ENCODE assay signal across 7 cellular contexts in the genomic region with DNA sequence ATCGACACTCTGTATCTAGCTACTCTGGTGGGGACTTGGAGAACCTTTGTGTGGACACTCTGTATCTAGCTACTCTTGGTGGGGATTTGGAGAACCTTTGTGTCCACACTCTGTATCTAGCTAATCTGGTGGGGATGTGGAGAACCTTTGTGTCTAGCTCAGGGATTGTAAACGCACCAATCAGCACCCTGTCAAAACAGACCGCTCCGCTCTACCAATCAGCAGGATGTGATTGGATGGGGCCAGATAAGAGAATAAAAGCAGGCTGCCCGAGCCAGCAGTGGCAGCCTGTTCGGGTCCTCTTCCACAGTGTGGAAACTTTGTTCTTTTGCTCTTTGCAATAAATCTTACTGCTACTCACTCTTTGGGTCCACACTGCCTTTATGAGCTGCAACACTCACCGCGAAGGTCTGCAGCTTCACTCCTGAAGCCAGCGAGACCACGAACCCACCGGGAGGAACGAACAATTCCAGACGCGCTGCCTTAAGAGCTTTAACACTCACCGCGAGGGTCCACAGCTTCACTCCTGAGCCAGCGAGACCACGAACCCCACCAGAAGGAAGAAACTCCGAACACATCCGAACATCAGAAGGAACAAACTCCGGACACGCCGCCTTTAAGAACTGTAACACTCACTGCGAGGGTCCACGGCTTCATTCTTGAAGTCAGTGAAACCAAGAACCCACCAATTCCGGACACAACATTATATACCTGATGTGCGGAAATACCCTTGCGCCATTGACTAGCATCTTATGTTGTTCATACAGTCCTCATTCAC. TPM values are rescaled to one million over a fixed set of nuclear protein-coding genes. Genes with fewer than 3 reads are reported as not detected.
DNase-seq lines count a peak whose midpoint lies in the region; ATAC-seq and TF ChIP-seq lines count a peak whose summit lies in the region.
"Not testable (repeated sequence)": the region's sequence is repeated elsewhere in the genome, so short reads cannot be mapped to it uniquely, and the experiment has no call there.

No MANE protein-coding gene starts in this region.

- H4K20me1 ChIP-seq in OCI-LY7 (ENCODE audit: insufficient read depth, low read length): not testable (repeated sequence)

- H3K9me3 Mint-ChIP-seq in activated CD4-positive, alpha-beta memory T cell treated with anti-CD3 and anti-CD28 coated beads, Interleukin-2, amount 10 ng/mL, durations not matched to agents 7 days and 5 days; activated naive CD4-positive, alpha-beta T cell treated with anti-CD3 and anti-CD28 coated beads, Interleukin-2, amount 10 ng/mL, durations not matched to agents 7 days and 5 days; neural crest cell; stimulated activated naive CD8-positive, alpha-beta T cell treated with anti-CD3 and anti-CD28 coated beads, Interleukin-15, amount 100 ng/mL, for 72 hours: not testable (repeated sequence)

- H3K27me3 Mint-ChIP-seq in activated CD4-positive, alpha-beta memory T cell treated with anti-CD3 and anti-CD28 coated beads, Interleukin-2, amount 10 ng/mL, durations not matched to agents 7 days and 5 days; activated naive CD4-positive, alpha-beta T cell treated with anti-CD3 and anti-CD28 coated beads, Interleukin-2, amount 10 ng/mL, durations not matched to agents 7 days and 5 days; neural crest cell (ENCODE audit: low read depth); stimulated activated naive CD8-positive, alpha-beta T cell treated with anti-CD3 and anti-CD28 coated beads, Interleukin-15, amount 100 ng/mL, for 72 hours: not testable (repeated sequence)

- not testable (repeated sequence) for TF ChIP-seq CTCF in OCI-LY7 (conservative IDR thresholded peaks at IDR 0.05; ENCODE audit: low read length); liver (IDR thresholded peaks at IDR 0.05; ENCODE audit: low read depth, low read length, missing input control); neural crest cell (conservative IDR thresholded peaks at IDR 0.05)

- H3K79me2 ChIP-seq in OCI-LY7 (ENCODE audit: insufficient read depth, low read depth, low read length): peaks cover 84% of the 10 kb centered on the region

- peaks cover 27% of the 10 kb centered on the region; the same call in 1 of the 2 replicates for H3K36me3 ChIP-seq in OCI-LY7 (ENCODE audit: insufficient read depth, low read length)
- not testable (repeated sequence) for H3K36me3 ChIP-seq in duodenal mucosa (ENCODE audit: control insufficient read depth in 1 of 2, insufficient read depth in 2 of 2, low read length in 2 of 2); liver (ENCODE audit: control insufficient read depth in 4 of 4, insufficient read depth in 3 of 4, low read depth in 1 of 4, low read length in 3 of 4)

- H3K9me3 ChIP-seq in OCI-LY7 (ENCODE audit: low read length); duodenal mucosa (ENCODE audit: control insufficient read depth in 1 of 2, low read length in 2 of 2); liver (ENCODE audit: control insufficient read depth in 4 of 4, low read length in 3 of 4): not testable (repeated sequence)

- peak overlapping the region; percentile 74 for H3K27ac ChIP-seq in OCI-LY7 (ENCODE audit: low read depth, low read length, poor library complexity, severe bottlenecking)
- H3K27ac ChIP-seq in duodenal mucosa (ENCODE audit: low read depth, low read length): not testable (repeated sequence)
- peak overlapping the region; percentile 86 to 95 for H3K27ac ChIP-seq in liver (ENCODE audit: low read depth in 1 of 2, low read length in 2 of 2)

- H3K4me3 Mint-ChIP-seq in activated CD4-positive, alpha-beta memory T cell treated with anti-CD3 and anti-CD28 coated beads, Interleukin-2, amount 10 ng/mL, durations not matched to agents 7 days and 5 days: peak overlapping the region; percentile 80
- H3K4me3 Mint-ChIP-seq in activated naive CD4-positive, alpha-beta T cell treated with anti-CD3 and anti-CD28 coated beads, Interleukin-2, amount 10 ng/mL, durations not matched to agents 7 days and 5 days: peak overlapping the region; percentile 73
- not testable (repeated sequence) for H3K4me3 Mint-ChIP-seq in neural crest cell
- peak overlapping the region; percentile 81 to 99 for H3K4me3 Mint-ChIP-seq in stimulated activated naive CD8-positive, alpha-beta T cell treated with anti-CD3 and anti-CD28 coated beads, Interleukin-15, amount 100 ng/mL, for 72 hours

- not testable (repeated sequence) for TF ChIP-seq RAD21 in liver (IDR thresholded peaks at IDR 0.05)

- H3K27ac Mint-ChIP-seq in activated CD4-positive, alpha-beta memory T cell treated with anti-CD3 and anti-CD28 coated beads, Interleukin-2, amount 10 ng/mL, durations not matched to agents 7 days and 5 days: peak overlapping the region; percentile 91
- H3K27ac Mint-ChIP-seq in activated naive CD4-positive, alpha-beta T cell treated with anti-CD3 and anti-CD28 coated beads, Interleukin-2, amount 10 ng/mL, durations not matched to agents 7 days and 5 days: peak overlapping the region; percentile 96
- H3K27ac Mint-ChIP-seq in neural crest cell (ENCODE audit: unreplicated experiment): peak overlapping the region; percentile 8
- peak overlapping the region; percentile 98 to 99 for H3K27ac Mint-ChIP-seq in stimulated activated naive CD8-positive, alpha-beta T cell treated with anti-CD3 and anti-CD28 coated beads, Interleukin-15, amount 100 ng/mL, for 72 hours

- peak overlapping the region; percentile 28 to 41 for H3K9ac ChIP-seq in duodenal mucosa (ENCODE audit: low read depth in 1 of 2, low read length in 2 of 2)
- H3K9ac ChIP-seq in liver (ENCODE audit: low read depth in 1 of 2, low read length in 2 of 2): peak overlapping the region; percentile 33 to 95

- H3K4me1 Mint-ChIP-seq in activated CD4-positive, alpha-beta memory T cell treated with anti-CD3 and anti-CD28 coated beads, Interleukin-2, amount 10 ng/mL, durations not matched to agents 7 days and 5 days: peaks cover 90% of the 10 kb centered on the region
- peaks cover 91% of the 10 kb centered on the region for H3K4me1 Mint-ChIP-seq in activated naive CD4-positive, alpha-beta T cell treated with anti-CD3 and anti-CD28 coated beads, Interleukin-2, amount 10 ng/mL, durations not matched to agents 7 days and 5 days
- peaks cover 33% of the 10 kb centered on the region for H3K4me1 Mint-ChIP-seq in neural crest cell
- H3K4me1 Mint-ChIP-seq in stimulated activated naive CD8-positive, alpha-beta T cell treated with anti-CD3 and anti-CD28 coated beads, Interleukin-15, amount 100 ng/mL, for 72 hours: peaks cover 85% of the 10 kb centered on the region

- peaks cover 60% of the 10 kb centered on the region for H3K36me3 Mint-ChIP-seq in activated CD4-positive, alpha-beta memory T cell treated with anti-CD3 and anti-CD28 coated beads, Interleukin-2, amount 10 ng/mL, durations not matched to agents 7 days and 5 days (ENCODE audit: low read depth)
- H3K36me3 Mint-ChIP-seq in activated naive CD4-positive, alpha-beta T cell treated with anti-CD3 and anti-CD28 coated beads, Interleukin-2, amount 10 ng/mL, durations not matched to agents 7 days and 5 days: peaks cover 46% of the 10 kb centered on the region
- H3K36me3 Mint-ChIP-seq in neural crest cell (ENCODE audit: low read depth): not testable (repeated sequence)

- WGBS in liver: 85% methylated on average over 28 of the region's 28 CpGs

- not testable (repeated sequence) for H3K9me2 ChIP-seq in OCI-LY7 (ENCODE audit: insufficient read depth, low read length)

- intact Hi-C loops in OCI-LY7 (cut with micrococcal nuclease; ENCODE audit: unreplicated experiment): loop anchor here (10.0 kb wide), 1 partner anchor 306 kb away; a partner anchor contains a TSS

- BruUV-seq in OCI-LY7 (replicated peaks; lab: Mats Ljungman, UMichigan): not testable (repeated sequence)

- peak overlapping the region; percentile 57 for H3K4me2 ChIP-seq in OCI-LY7 (ENCODE audit: low read length)

- CTCF ChIA-PET in OCI-LY7 (lab: Charles Lee; ENCODE audit: unreplicated experiment): not testable (repeated sequence)
- CTCF ChIA-PET in activated CD4-positive, alpha-beta memory T cell treated with anti-CD3 and anti-CD28 coated beads, Interleukin-2, amount 10 ng/mL, durations not matched to agents 7 days and 5 days (lab: Charles Lee): interaction anchor here (0.6 to 1.3 kb wide), 4 partner anchors 14 to 235 kb away, joined by 3 to 5 read pairs (median 3); no protein-coding TSS in a partner anchor
- CTCF ChIA-PET in activated naive CD4-positive, alpha-beta T cell treated with anti-CD3 and anti-CD28 coated beads, Interleukin-2, amount 10 ng/mL, durations not matched to agents 7 days and 5 days (lab: Charles Lee): interaction anchor here (0.6 to 4.5 kb wide), 3 partner anchors 11 to 41 kb away, joined by 3 to 23 read pairs (median 4); no protein-coding TSS in a partner anchor

- H3K4me3 ChIP-seq in OCI-LY7 (ENCODE audit: low read depth, low read length, poor library complexity, severe bottlenecking); liver (ENCODE audit: low read depth in 1 of 3, low read length in 3 of 3): not testable (repeated sequence)
- H3K4me3 ChIP-seq in duodenal mucosa (ENCODE audit: low read depth in 1 of 2, low read length in 2 of 2): peak overlapping the region; percentile 8 to 21

- not testable (repeated sequence) for DNase-seq in OCI-LY7 (ENCODE audit: low spot score); neural crest cell (ENCODE audit: low read depth, low spot score)
- peak; percentile 48 for DNase-seq in activated CD4-positive, alpha-beta memory T cell treated with anti-CD3 and anti-CD28 coated beads, Interleukin-2, amount 10 ng/mL, durations not matched to agents 7 days and 5 days
- DNase-seq in activated naive CD4-positive, alpha-beta T cell treated with anti-CD3 and anti-CD28 coated beads, Interleukin-2, amount 10 ng/mL, durations not matched to agents 7 days and 5 days: peak; percentile 45
- DNase-seq in stimulated activated naive CD8-positive, alpha-beta T cell treated with anti-CD3 and anti-CD28 coated beads, Interleukin-15, amount 100 ng/mL, for 72 hours: peak; percentile 63 to 81

- ATAC-seq in stimulated activated naive CD8-positive, alpha-beta T cell treated with anti-CD3 and anti-CD28 coated beads, Interleukin-15, amount 100 ng/mL, for 72 hours: not testable (repeated sequence)

- H3K4me1 ChIP-seq in OCI-LY7 (ENCODE audit: insufficient read depth, low read length, poor library complexity, severe bottlenecking): peaks cover 93% of the 10 kb centered on the region
- peaks cover 58 to 65% of the 10 kb centered on the region in 2 donors for H3K4me1 ChIP-seq in duodenal mucosa (ENCODE audit: control insufficient read depth in 1 of 2, insufficient read depth in 2 of 2, low read length in 2 of 2)
- H3K4me1 ChIP-seq in liver (ENCODE audit: control insufficient read depth in 4 of 4, insufficient read depth in 4 of 4, low read length in 3 of 4): peaks cover 32 to 80% (median 72%) of the 10 kb centered on the region in 4 donors

- POLR2A ChIA-PET in OCI-LY7 (lab: Charles Lee): interaction anchor here (1.0 to 2.2 kb wide), 2 partner anchors 12 to 13 kb away, joined by 3 to 5 read pairs; no protein-coding TSS in a partner anchor
- POLR2A ChIA-PET in activated CD4-positive, alpha-beta memory T cell treated with anti-CD3 and anti-CD28 coated beads, Interleukin-2, amount 10 ng/mL, durations not matched to agents 7 days and 5 days (lab: Charles Lee): interaction anchor here (0.8 to 28.4 kb wide), 6 partner anchors 6 to 348 kb away, joined by 3 to 997 read pairs (median 20); a partner anchor contains a TSS

- H3K27me3 ChIP-seq in duodenal mucosa (ENCODE audit: control insufficient read depth in 1 of 2, insufficient read depth in 2 of 2, low read length in 2 of 2); liver (ENCODE audit: control insufficient read depth in 4 of 4, insufficient read depth in 4 of 4, low read length in 3 of 4): not testable (repeated sequence)

- not testable (repeated sequence) for H2AFZ ChIP-seq in OCI-LY7 (ENCODE audit: low read length)

RNA-seq across cellular contexts. Expression of a gene that starts 15.1 kb away (rescaled TPM):
- 50.3 and 60.5 TPM in 2 replicates for total RNA-seq in OCI-LY7 (2014; rRNA removed; shearing (Covaris generic))
- total RNA-seq in OCI-LY7 (2022) (105 and 118 TPM in 2 replicates), liver (10 to 100 TPM; 20.0 to 36.8 TPM), neural crest cell (25.4 and 26.3 TPM in 2 replicates)
- total RNA-seq in activated CD4-positive, alpha-beta memory T cell treated with anti-CD3 and anti-CD28 coated beads, Interleukin-2, amount 10 ng/mL, durations not matched to agents 7 days and 5 days: 100 to 1,000 TPM; 172 to 173 TPM
- 10 to 100 TPM; 25.5 to 34.1 TPM for polyA plus RNA-seq in liver

Comparison
In these comparisons a context has a peak if more than half of its experiments do, and no peak if none do; other contexts are left out.
1. H3K27ac Mint-ChIP-seq: peak in every context shown above with its lines; median percentile 98 in stimulated activated naive CD8-positive, alpha-beta T cell treated with anti-CD3 and anti-CD28 coated beads, Interleukin-15, amount 100 ng/mL, for 72 hours; 96 in activated naive CD4-positive, alpha-beta T cell treated with anti-CD3 and anti-CD28 coated beads, Interleukin-2, amount 10 ng/mL, durations not matched to agents 7 days and 5 days; 91 in activated CD4-positive, alpha-beta memory T cell treated with anti-CD3 and anti-CD28 coated beads, Interleukin-2, amount 10 ng/mL, durations not matched to agents 7 days and 5 days; 8 in neural crest cell.